Comparison of ENCODE assay signal across 1 cellular context in genomic region chr3:53473422-53473821, GRCh38.
A peak's percentile ranks its signal among the peaks of the same experiment; 100 is the strongest.
TF ChIP-seq lines count a peak whose summit lies in the region.

No MANE protein-coding gene starts in this region.

TF ChIP-seq in HepG2, 621 proteins besides CTCF, POLR2A, EP300 and RAD21 (continued from another document and continues in another):
- no peak for TF ChIP-seq AKNA (CRISPR knock-in tag; IDR thresholded peaks at IDR 0.05; ENCODE audit: borderline replicate concordance)
- TF ChIP-seq ZNF691 (CRISPR knock-in tag; IDR thresholded peaks at IDR 0.05; ENCODE audit: borderline replicate concordance, low read depth) = 0 out of 2 replicates have a peak, but pooled peaks have one; percentile 43
- TF ChIP-seq ZNF562 (CRISPR knock-in tag; IDR thresholded peaks at IDR 0.05; ENCODE audit: borderline replicate concordance) = no peak
- 0 out of 2 replicates have a peak, but pooled peaks have one; percentile 11 for TF ChIP-seq HDAC2 (CRISPR knock-in tag; IDR thresholded peaks at IDR 0.05)
- TF ChIP-seq GTF2F1 (IDR thresholded peaks at IDR 0.05; ENCODE audit: low read length) = no peak
- TF ChIP-seq KLF12 (CRISPR knock-in tag; IDR thresholded peaks at IDR 0.05; ENCODE audit: borderline replicate concordance) = no peak
- no peak for TF ChIP-seq ZNF513 (CRISPR knock-in tag; conservative IDR thresholded peaks at IDR 0.05)
- TF ChIP-seq SMAD3 (CRISPR knock-in tag; IDR thresholded peaks at IDR 0.05) = 0 out of 2 replicates have a peak, but pooled peaks have one; percentile 53
- no peak for TF ChIP-seq ZNF205 (CRISPR knock-in tag; IDR thresholded peaks at IDR 0.05)
- TF ChIP-seq ZNF563 (CRISPR knock-in tag; IDR thresholded peaks at IDR 0.05) = no peak
- TF ChIP-seq ZFAT (CRISPR knock-in tag; conservative IDR thresholded peaks at IDR 0.05) = no peak
- TF ChIP-seq ZBTB43 (CRISPR knock-in tag; conservative IDR thresholded peaks at IDR 0.05) = no peak
- no peak for TF ChIP-seq FLYWCH1 (CRISPR knock-in tag; IDR thresholded peaks at IDR 0.05)
- TF ChIP-seq ZNF383 (CRISPR knock-in tag; IDR thresholded peaks at IDR 0.05; ENCODE audit: borderline replicate concordance) = no peak
- no peak for TF ChIP-seq ZHX1 (CRISPR knock-in tag; IDR thresholded peaks at IDR 0.05; ENCODE audit: low read depth)
- no peak for TF ChIP-seq AGO1 (IDR thresholded peaks at IDR 0.05; ENCODE audit: low read depth, low read length, poor library complexity, severe bottlenecking)
- TF ChIP-seq EEA1 (CRISPR knock-in tag; IDR thresholded peaks at IDR 0.05; ENCODE audit: borderline replicate concordance) = no peak
- no peak for TF ChIP-seq RERE (CRISPR knock-in tag; IDR thresholded peaks at IDR 0.05; ENCODE audit: low read depth)
- no peak for TF ChIP-seq ZNF121 (CRISPR knock-in tag; IDR thresholded peaks at IDR 0.05)
- TF ChIP-seq BRD4 (CRISPR knock-in tag; IDR thresholded peaks at IDR 0.05) = no peak
- TF ChIP-seq ZNF768 (CRISPR knock-in tag; IDR thresholded peaks at IDR 0.05) = no peak
- no peak for TF ChIP-seq IKZF1 (IDR thresholded peaks at IDR 0.05)
- TF ChIP-seq RFX5 (IDR thresholded peaks at IDR 0.05; ENCODE audit: low read depth, low read length) = no peak
- TF ChIP-seq ZSCAN21 (CRISPR knock-in tag; IDR thresholded peaks at IDR 0.05; ENCODE audit: borderline replicate concordance) = no peak
- peak; percentile 50; the same call in 1 of the 2 replicates for TF ChIP-seq ZNF329 (CRISPR knock-in tag; IDR thresholded peaks at IDR 0.05; ENCODE audit: low read depth)
- TF ChIP-seq ZNF407 (CRISPR knock-in tag; IDR thresholded peaks at IDR 0.05; ENCODE audit: not compliant biosample characterization) = peak; percentile 52
- TF ChIP-seq MXD1 (CRISPR knock-in tag; IDR thresholded peaks at IDR 0.05) = no peak
- no peak for TF ChIP-seq ATF7 (IDR thresholded peaks at IDR 0.05)
- no peak for TF ChIP-seq ATF7 (CRISPR knock-in tag; IDR thresholded peaks at IDR 0.05)
- TF ChIP-seq RCOR2 (CRISPR knock-in tag; IDR thresholded peaks at IDR 0.05) = no peak
